1 cellular context compared by ENCODE assay signal in the genomic region with DNA sequence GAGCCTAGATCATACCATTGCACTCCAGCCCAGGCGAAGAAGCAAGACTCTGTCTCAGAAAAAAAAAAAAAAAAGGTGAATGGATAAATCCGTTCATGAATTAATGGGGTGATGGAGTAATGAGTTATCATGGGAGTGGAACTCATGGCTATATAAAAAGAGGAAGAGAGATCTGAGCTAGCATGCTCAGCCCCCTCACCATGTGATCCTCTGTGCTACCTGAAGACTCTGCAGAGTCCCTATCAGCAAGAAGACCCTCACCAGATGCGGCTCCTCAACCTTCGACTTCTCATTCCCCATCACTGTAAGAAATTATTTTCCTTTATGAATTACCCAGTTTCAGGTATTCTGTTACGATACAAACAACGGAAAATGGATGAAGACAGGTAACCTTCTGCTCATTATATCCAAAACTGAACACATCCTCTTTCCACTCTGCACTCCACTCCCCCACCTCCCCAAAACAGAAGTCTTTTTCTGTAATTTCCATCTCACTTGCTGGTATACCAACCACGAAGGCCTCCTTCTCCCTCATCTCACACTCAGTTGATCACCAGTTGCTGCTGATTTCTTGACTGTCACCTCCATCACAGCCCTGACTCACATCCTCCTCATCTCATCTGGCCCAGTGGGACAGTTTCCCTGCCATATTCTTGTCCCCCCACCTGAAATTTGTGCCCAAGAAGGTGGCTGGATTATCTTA.
TF ChIP-seq lines count a peak whose summit lies in the region.

No MANE protein-coding gene starts in this region.

TF ChIP-seq in GM12891, 5 proteins besides CTCF, POLR2A, EP300 and RAD21:
- no peak for TF ChIP-seq POU2F2 (IDR thresholded peaks at IDR 0.05; ENCODE audit: low read depth, low read length)
- TF ChIP-seq SPI1 (IDR thresholded peaks at IDR 0.05; ENCODE audit: low read depth, low read length): peak; percentile 75
TF ChIP-seq in GM12891: peak in this region for 1.
